10 cellular contexts compared by ENCODE assay signal in genomic region chr15:98076021-98076816, GRCh38.
DNase-seq lines count a peak whose midpoint lies in the region; ATAC-seq and TF ChIP-seq lines count a peak whose summit lies in the region.
"Had no signal": no experiment of that assay in that cellular context is flagged by ENCODE, and none has a peak within 500 bp of the region (broad histone marks: within the 10 kb centered on the region; RNA-seq: fewer than 3 reads in every experiment).

No MANE protein-coding gene starts in this region.

- H3K9me3 ChIP-seq in PC-9 (ENCODE audit: insufficient read depth, low read depth) (no peaks in the 10 kb centered on the region), neuronal stem cell (replicated peaks in 1 of 2; ENCODE audit: control insufficient read depth in 2 of 2, insufficient read depth in 1 of 2, low read depth in 1 of 2, low read length in 2 of 2) (no peaks in the 10 kb centered on the region)

- intact Hi-C loops in PC-9 (cut with micrococcal nuclease; ENCODE audit: unreplicated experiment) = loop anchor here (10.0 kb wide), 1 partner anchor 81 kb away; no protein-coding TSS in a partner anchor

- BruUV-seq in PC-9 (replicated peaks; lab: Mats Ljungman, UMichigan) = no TSS peak

- DNase-seq in AG20443 (ENCODE audit: low spot score) (peak; percentile 70), PC-9 (peak in 1 of 2 experiments; percentile 31), fibroblast of villous mesenchyme (ENCODE audit: low read depth) (peak; percentile 51), neuronal stem cell (ENCODE audit: low spot score) (no peak), NCI-H1694 treated with DMSO at 0.1 percent for 48 hours (lab: John Stamatoyannopoulos, UW) (no peak), D341Med (ENCODE audit: low spot score) (no peak)
- DNase-seq: NCI-H526 had no signal

- H3K27ac ChIP-seq in PC-9 (no peak overlapping the region), neuronal stem cell (replicated peaks; ENCODE audit: low read length) (no peak overlapping the region)
- H3K27ac ChIP-seq: C4-2B had no signal

- POLR2A ChIA-PET in PC-9 (lab: Charles Lee; ENCODE audit: unreplicated experiment) = no interaction called here

- H3K36me3 ChIP-seq in PC-9 (ENCODE audit: low read depth) (no peaks in the 10 kb centered on the region), neuronal stem cell (replicated peaks in 1 of 2; ENCODE audit: control insufficient read depth in 2 of 2, insufficient read depth in 2 of 2, low read length in 2 of 2) (no peaks in the 10 kb centered on the region)

- no peaks in the 10 kb centered on the region for H3K9me2 ChIP-seq in PC-9 (ENCODE audit: insufficient read depth)

- no peaks in the 10 kb centered on the region for H3K79me2 ChIP-seq in PC-9 (ENCODE audit: low read depth)

- H2AFZ ChIP-seq in PC-9 (no peak overlapping the region), neuronal stem cell (ENCODE audit: low read length) (peak overlapping the region; percentile 53)

- no peak overlapping the region for H4K8ac ChIP-seq in neuronal stem cell (ENCODE audit: low read depth, low read length)

- H3K4ac ChIP-seq in neuronal stem cell (ENCODE audit: low read length) = no peak overlapping the region

- no peak overlapping the region for H3K9ac ChIP-seq in neuronal stem cell (ENCODE audit: low read depth, low read length, poor library complexity)

- H3K14ac ChIP-seq in neuronal stem cell (ENCODE audit: low read length) = no peak overlapping the region

- no peaks in the 10 kb centered on the region for H4K20me1 ChIP-seq in PC-9 (ENCODE audit: insufficient read depth)

- H3K23ac ChIP-seq in neuronal stem cell (ENCODE audit: low read depth, low read length, poor library complexity) = no peak overlapping the region

- no peak overlapping the region for H3K18ac ChIP-seq in neuronal stem cell (ENCODE audit: low read length)

- no peak overlapping the region for H2BK15ac ChIP-seq in neuronal stem cell (ENCODE audit: low read length)

- H3K4me1 ChIP-seq in PC-9 (replicated peaks; ENCODE audit: insufficient read depth) = no peaks in the 10 kb centered on the region; the same call in 1 of the 2 replicates
- peaks cover 0 to 3% of the 10 kb centered on the region in 2 donors for H3K4me1 ChIP-seq in neuronal stem cell (ENCODE audit: control insufficient read depth in 2 of 2, insufficient read depth in 1 of 2, low read depth in 1 of 2, low read length in 2 of 2)

- no peaks in the 10 kb centered on the region for H3K79me1 ChIP-seq in neuronal stem cell (ENCODE audit: low read depth, low read length)

- ATAC-seq in HG02588 (IDR thresholded peaks at IDR 0.05; ENCODE audit: unreplicated experiment) = no peak
- no peak for ATAC-seq in GM21360 (IDR thresholded peaks at IDR 0.05; ENCODE audit: unreplicated experiment)

- H3K4me3 ChIP-seq in PC-9 (no peak overlapping the region), fibroblast of villous mesenchyme (ENCODE audit: low read depth, low read length) (no peak overlapping the region), neuronal stem cell (ENCODE audit: low read length in 2 of 2) (no peak overlapping the region)

- no peak overlapping the region for H2AK5ac ChIP-seq in neuronal stem cell (ENCODE audit: low read depth, low read length)

- H3K27me3 ChIP-seq in PC-9 (ENCODE audit: insufficient read depth, low read depth) = no peaks in the 10 kb centered on the region
- no peaks in the 10 kb centered on the region for H3K27me3 ChIP-seq in neuronal stem cell (ENCODE audit: control insufficient read depth in 3 of 3, insufficient read depth in 3 of 3, low read depth in 1 of 3, low read length in 3 of 3)

- H2BK5ac ChIP-seq in neuronal stem cell (ENCODE audit: low read length) = no peak overlapping the region

- TF ChIP-seq CTCF in PC-9 (conservative IDR thresholded peaks at IDR 0.05) (no peak), fibroblast of villous mesenchyme (IDR thresholded peaks at IDR 0.05; ENCODE audit: insufficient read depth, low read depth, low read length) (no peak)

- H3K4me2 ChIP-seq in PC-9 (0 out of 2 replicates have a peak overlapping the region, but pooled peaks have one; percentile 13), neuronal stem cell (ENCODE audit: insufficient read depth, low read length, poor library complexity, severe bottlenecking) (no peak overlapping the region)

- no peak overlapping the region for H4K91ac ChIP-seq in neuronal stem cell (ENCODE audit: low read depth, low read length, poor library complexity)

- no peak overlapping the region for H2BK12ac ChIP-seq in neuronal stem cell (ENCODE audit: low read length)

- CTCF ChIA-PET in PC-9 (lab: Charles Lee) = no interaction called here

- no CpG with 5 or more reads among the region's 8 CpGs for WGBS in neuronal stem cell (ENCODE audit: extremely low coverage in 2 of 2, insufficient read length in 2 of 2, insufficient replicate concordance in 1 of 2), 2 donors

- no peak overlapping the region for H2BK120ac ChIP-seq in neuronal stem cell (ENCODE audit: low read depth, low read length)

- H3F3A ChIP-seq in PC-9 (ENCODE audit: insufficient read depth, low read depth) = no peaks in the 10 kb centered on the region

Comparison
In these comparisons a context has a peak if more than half of its experiments do, and no peak if none do; other contexts are left out.
1. DNase-seq: peak in AG20443 (single experiment) and fibroblast of villous mesenchyme (single experiment); none in neuronal stem cell (single experiment), NCI-H1694 treated with DMSO at 0.1 percent for 48 hours (single experiment) and D341Med (single experiment).